In the genomic region with DNA sequence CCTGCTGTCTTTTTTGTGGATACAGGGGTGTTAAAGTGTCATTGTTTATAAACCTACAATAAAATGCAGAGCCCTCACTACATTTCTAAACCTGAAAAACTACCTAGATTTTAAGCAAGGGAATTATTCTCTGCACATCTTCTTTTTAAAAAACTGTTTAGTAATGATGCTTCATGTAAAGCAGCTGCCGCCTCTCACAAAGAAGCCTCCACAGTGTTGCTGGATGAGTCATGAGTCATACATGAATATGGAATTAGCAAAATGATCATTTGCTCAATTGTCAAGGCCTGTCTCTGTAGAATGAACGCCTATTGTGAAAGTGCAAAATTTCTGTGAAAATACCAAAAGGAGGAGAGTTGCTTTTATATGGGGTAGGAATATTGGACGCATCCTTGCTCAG, we compare ENCODE assay signal across 24 cellular contexts.
DNase-seq lines count a peak whose midpoint lies in the region; ATAC-seq and TF ChIP-seq lines count a peak whose summit lies in the region.
"Had no signal": no experiment of that assay in that cellular context is flagged by ENCODE, and none has a peak within 500 bp of the region (broad histone marks: within the 10 kb centered on the region; RNA-seq: fewer than 3 reads in every experiment).

No MANE protein-coding gene starts in this region.

- H3K27ac Mint-ChIP-seq in HFFc6 (no peak overlapping the region), neural progenitor cell (no peak overlapping the region)
- H3K27ac Mint-ChIP-seq in stimulated activated effector memory CD8-positive, alpha-beta T cell treated with anti-CD3 and anti-CD28 coated beads, Interleukin-12 subunit alpha, Interleukin-12 subunit beta, amount 100 ng/mL, for 72 hours, result no peak overlapping the region
- H3K27ac Mint-ChIP-seq: activated CD4-positive, alpha-beta T cell treated with anti-CD3 and anti-CD28 coated beads, Interleukin-2, amount 10 ng/mL, durations not matched to agents 24 days and 14 days; mesothelial cell of epicardium; nephron progenitor cell had no signal

- H3K27me3 ChIP-seq in neural progenitor cell, result no peaks in the 10 kb centered on the region
- H3K27me3 ChIP-seq: adrenal gland, gastroesophageal sphincter, left lung had no signal

- TF ChIP-seq CTCF in HFFc6 (IDR thresholded peaks at IDR 0.05) (no peak), neural progenitor cell (IDR thresholded peaks at IDR 0.05) (no peak)

- H3K27me3 Mint-ChIP-seq in HFFc6 (ENCODE audit: insufficient read depth), result no peaks in the 10 kb centered on the region
- H3K27me3 Mint-ChIP-seq in neural progenitor cell (ENCODE audit: insufficient read depth, low read depth), result no peaks in the 10 kb centered on the region
- H3K27me3 Mint-ChIP-seq: activated CD4-positive, alpha-beta T cell treated with anti-CD3 and anti-CD28 coated beads, Interleukin-2, amount 10 ng/mL, durations not matched to agents 24 days and 14 days; central memory CD8-positive, alpha-beta T cell had no signal

- H3K9me3 Mint-ChIP-seq in HFFc6 (no peaks in the 10 kb centered on the region; the same call in 1 of the 2 replicates), neural progenitor cell (no peaks in the 10 kb centered on the region)
- peaks cover 11% of the 10 kb centered on the region for H3K9me3 Mint-ChIP-seq in stimulated activated effector memory CD8-positive, alpha-beta T cell treated with anti-CD3 and anti-CD28 coated beads, Interleukin-12 subunit alpha, Interleukin-12 subunit beta, amount 100 ng/mL, for 72 hours
- H3K9me3 Mint-ChIP-seq: activated CD4-positive, alpha-beta T cell treated with anti-CD3 and anti-CD28 coated beads, Interleukin-2, amount 10 ng/mL, durations not matched to agents 24 days and 14 days; mesothelial cell of epicardium; nephron progenitor cell had no signal

- DNase-seq in HFFc6 (peak; percentile 11), SW480 (ENCODE audit: low spot score) (peak; percentile 21), foreskin melanocyte (peak; percentile 9), pons (ENCODE audit: low spot score) (peak; percentile 46), neural progenitor cell (ENCODE audit: low spot score) (no peak), RPMI8226 (no peak)
- DNase-seq in stimulated activated effector memory CD8-positive, alpha-beta T cell treated with anti-CD3 and anti-CD28 coated beads, Interleukin-12 subunit alpha, Interleukin-12 subunit beta, amount 100 ng/mL, for 72 hours (ENCODE audit: low spot score in 2 of 2), result no peak
- DNase-seq in stimulated activated CD4-positive, alpha-beta T cell treated with anti-CD3 and anti-CD28 coated beads, Interleukin-2, amount 100 ng/mL, for 24 hours, result no peak
- DNase-seq: activated CD4-positive, alpha-beta T cell treated with anti-CD3 and anti-CD28 coated beads, Interleukin-2, amount 10 ng/mL, durations not matched to agents 24 days and 14 days; adrenal gland; AML-193; COR-L47; HCEC 1CT; left lung; NCI-H1105; NCI-H2081; nephron progenitor cell; stimulated activated CD4-positive, alpha-beta T cell treated with anti-CD3 and anti-CD28 coated beads, Interleukin-4, amount 100 ng/mL, for 24 hours; SW 1271 had no signal

- H3K4me3 Mint-ChIP-seq in HFFc6 (no peak overlapping the region), neural progenitor cell (no peak overlapping the region)
- H3K4me3 Mint-ChIP-seq in stimulated activated effector memory CD8-positive, alpha-beta T cell treated with anti-CD3 and anti-CD28 coated beads, Interleukin-12 subunit alpha, Interleukin-12 subunit beta, amount 100 ng/mL, for 72 hours, result no peak overlapping the region
- H3K4me3 Mint-ChIP-seq: activated CD4-positive, alpha-beta T cell treated with anti-CD3 and anti-CD28 coated beads, Interleukin-2, amount 10 ng/mL, durations not matched to agents 24 days and 14 days; central memory CD8-positive, alpha-beta T cell; mesothelial cell of epicardium; nephron progenitor cell had no signal

- no peaks in the 10 kb centered on the region for H3K9me3 ChIP-seq in neural progenitor cell (ENCODE audit: low read depth)
- H3K9me3 ChIP-seq: adrenal gland, gastroesophageal sphincter, left lung had no signal

- H2AFZ ChIP-seq in neural progenitor cell (replicated peaks), result no peak overlapping the region

- no peak overlapping the region for H3K9ac ChIP-seq in neural progenitor cell

- no peaks in the 10 kb centered on the region for H3K36me3 ChIP-seq in neural progenitor cell
- H3K36me3 ChIP-seq: adrenal gland, gastroesophageal sphincter, left lung had no signal

- no peak overlapping the region for H3K4me2 ChIP-seq in neural progenitor cell
- H3K4me2 ChIP-seq: smooth muscle cell had no signal

- no peak for ATAC-seq in stimulated activated effector memory CD8-positive, alpha-beta T cell treated with anti-CD3 and anti-CD28 coated beads, Interleukin-12 subunit alpha, Interleukin-12 subunit beta, amount 100 ng/mL, for 72 hours
- ATAC-seq: gastroesophageal sphincter, HepG2, left lung had no signal

- H4K20me1 ChIP-seq in neural progenitor cell (ENCODE audit: low read depth), result no peaks in the 10 kb centered on the region

- H3K79me2 ChIP-seq in neural progenitor cell (ENCODE audit: low read depth), result no peaks in the 10 kb centered on the region

- no peak overlapping the region for H3K4me3 ChIP-seq in neural progenitor cell
- H3K4me3 ChIP-seq: adrenal gland, gastroesophageal sphincter, left lung, smooth muscle cell had no signal

- H3K36me3 Mint-ChIP-seq in HFFc6 (ENCODE audit: low read depth) (no peaks in the 10 kb centered on the region), neural progenitor cell (no peaks in the 10 kb centered on the region)
- no peaks in the 10 kb centered on the region for H3K36me3 Mint-ChIP-seq in stimulated activated effector memory CD8-positive, alpha-beta T cell treated with anti-CD3 and anti-CD28 coated beads, Interleukin-12 subunit alpha, Interleukin-12 subunit beta, amount 100 ng/mL, for 72 hours
- H3K36me3 Mint-ChIP-seq: mesothelial cell of epicardium had no signal

- H3K4me1 Mint-ChIP-seq in HFFc6 (ENCODE audit: low read depth) (peaks cover 16% of the 10 kb centered on the region), neural progenitor cell (peaks cover 22% of the 10 kb centered on the region)
- H3K4me1 Mint-ChIP-seq in stimulated activated effector memory CD8-positive, alpha-beta T cell treated with anti-CD3 and anti-CD28 coated beads, Interleukin-12 subunit alpha, Interleukin-12 subunit beta, amount 100 ng/mL, for 72 hours, result no peaks in the 10 kb centered on the region
- H3K4me1 Mint-ChIP-seq: activated CD4-positive, alpha-beta T cell treated with anti-CD3 and anti-CD28 coated beads, Interleukin-2, amount 10 ng/mL, durations not matched to agents 24 days and 14 days; central memory CD8-positive, alpha-beta T cell; mesothelial cell of epicardium had no signal

- H3K4me1 ChIP-seq in neural progenitor cell, result no peaks in the 10 kb centered on the region
- H3K4me1 ChIP-seq: adrenal gland, gastroesophageal sphincter, left lung had no signal

- H3K27ac ChIP-seq in neural progenitor cell, result no peak overlapping the region
- H3K27ac ChIP-seq: adrenal gland, gastroesophageal sphincter, left lung had no signal

- no peaks in the 10 kb centered on the region for H3F3A ChIP-seq in neural progenitor cell (ENCODE audit: low read depth)

Comparison
In these comparisons a context has a peak if more than half of its experiments do, and no peak if none do; other contexts are left out.
1. DNase-seq: peak in HFFc6 (single experiment), SW480 (single experiment), foreskin melanocyte (single experiment) and pons (single experiment); none in stimulated activated effector memory CD8-positive, alpha-beta T cell treated with anti-CD3 and anti-CD28 coated beads, Interleukin-12 subunit alpha, Interleukin-12 subunit beta, amount 100 ng/mL, for 72 hours (0 of 2), neural progenitor cell (single experiment), stimulated activated CD4-positive, alpha-beta T cell treated with anti-CD3 and anti-CD28 coated beads, Interleukin-2, amount 100 ng/mL, for 24 hours (0 of 2) and RPMI8226 (single experiment).